9 cellular contexts compared by ENCODE assay signal in the genomic region with DNA sequence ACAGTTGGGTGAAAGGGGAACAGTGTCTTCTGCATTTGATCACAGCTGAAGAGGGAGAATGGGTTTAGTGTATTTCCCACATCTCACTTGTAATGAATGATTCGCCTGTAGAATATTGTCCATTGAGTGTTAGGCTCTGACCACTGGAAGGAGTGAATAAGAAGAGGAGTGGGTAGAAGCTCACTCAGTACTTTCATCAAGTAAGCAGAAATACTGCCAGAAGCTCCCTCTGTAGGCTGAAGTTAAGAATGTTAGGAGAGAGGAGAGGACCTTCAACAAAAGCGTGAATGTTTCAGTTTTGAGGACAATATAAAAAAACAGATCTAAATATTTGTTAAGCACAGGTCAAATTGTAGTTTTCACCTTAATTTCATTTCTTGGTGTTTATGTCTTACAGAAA. TPM values are rescaled to one million over a fixed set of nuclear protein-coding genes. Genes with fewer than 3 reads are reported as not detected.
DNase-seq lines count a peak whose midpoint lies in the region; ATAC-seq and TF ChIP-seq lines count a peak whose summit lies in the region.
"Had no signal": no experiment of that assay in that cellular context is flagged by ENCODE, and none has a peak within 500 bp of the region (broad histone marks: within the 10 kb centered on the region; RNA-seq: fewer than 3 reads in every experiment).

No MANE protein-coding gene starts in this region.

- peak; percentile 23 for TF ChIP-seq CTCF in MM.1S (IDR thresholded peaks at IDR 0.05; ENCODE audit: low read length)
- TF ChIP-seq CTCF in chondrocyte (IDR thresholded peaks at IDR 0.05), result peak; percentile 74
- peak; percentile 37 for TF ChIP-seq CTCF in neural cell (IDR thresholded peaks at IDR 0.05; ENCODE audit: poor library complexity, severe bottlenecking)

- H2AFZ ChIP-seq in MM.1S (ENCODE audit: low read length) (no peak overlapping the region), neural cell (ENCODE audit: low read depth, low read length) (no peak overlapping the region)

- H4K20me1 ChIP-seq in MM.1S (ENCODE audit: insufficient read depth, low read length), result no peaks in the 10 kb centered on the region
- no peaks in the 10 kb centered on the region for H4K20me1 ChIP-seq in neural cell (ENCODE audit: insufficient read depth)

- no peak for TF ChIP-seq EP300 in neural cell (conservative IDR thresholded peaks at IDR 0.05; ENCODE audit: poor library complexity, severe bottlenecking)

- H3K27ac ChIP-seq in MM.1S (ENCODE audit: low read length) (no peak overlapping the region), neural cell (ENCODE audit: low read length) (no peak overlapping the region)

- H3K4me2 ChIP-seq in MM.1S (ENCODE audit: low read depth, low read length) (no peak overlapping the region), neural cell (ENCODE audit: low read length) (no peak overlapping the region)

- no peaks in the 10 kb centered on the region for H3K27me3 ChIP-seq in MM.1S (replicated peaks; ENCODE audit: insufficient read depth, low read length)
- H3K27me3 ChIP-seq in neural cell (ENCODE audit: insufficient read depth, low read depth, low read length), result no peaks in the 10 kb centered on the region
- H3K27me3 ChIP-seq in MG63, result no peaks in the 10 kb centered on the region

- no peaks in the 10 kb centered on the region for H3K27me3 Mint-ChIP-seq in chondrocyte (ENCODE audit: low read depth)
- H3K27me3 Mint-ChIP-seq in T-cell, result peaks cover 0 to 13% of the 10 kb centered on the region in 2 donors
- H3K27me3 Mint-ChIP-seq: dendritic cell treated with granulocyte-macrophage colony-stimulating factor and Interleukin-4, amounts not matched to agents 40 ng/mL and 50 ng/mL, for 4 days had no signal

- H3K36me3 Mint-ChIP-seq in chondrocyte (ENCODE audit: low read depth) (peaks cover 7% of the 10 kb centered on the region), T-cell (peaks cover 6% of the 10 kb centered on the region)

- H3K79me2 ChIP-seq in MM.1S (ENCODE audit: low read length) (no peaks in the 10 kb centered on the region), neural cell (replicated peaks; ENCODE audit: insufficient read depth, low read length) (peaks cover 7% of the 10 kb centered on the region)

- H3F3A ChIP-seq in MM.1S (ENCODE audit: insufficient read depth, low read length) (no peaks in the 10 kb centered on the region), neural cell (ENCODE audit: insufficient read depth, low read length, poor library complexity, severe bottlenecking) (no peaks in the 10 kb centered on the region)

- no peak overlapping the region for H3K4me3 Mint-ChIP-seq in chondrocyte (ENCODE audit: unreplicated experiment)
- H3K4me3 Mint-ChIP-seq in T-cell, result no peak overlapping the region
- H3K4me3 Mint-ChIP-seq: dendritic cell treated with granulocyte-macrophage colony-stimulating factor and Interleukin-4, amounts not matched to agents 40 ng/mL and 50 ng/mL, for 4 days had no signal

- no peak overlapping the region for H3K27ac Mint-ChIP-seq in chondrocyte (ENCODE audit: unreplicated experiment)
- no peak overlapping the region for H3K27ac Mint-ChIP-seq in T-cell
- H3K27ac Mint-ChIP-seq: dendritic cell treated with granulocyte-macrophage colony-stimulating factor and Interleukin-4, amounts not matched to agents 40 ng/mL and 50 ng/mL, for 4 days had no signal

- no peaks in the 10 kb centered on the region for H3K9me3 Mint-ChIP-seq in chondrocyte (ENCODE audit: low read depth)
- H3K9me3 Mint-ChIP-seq in T-cell, result no peaks in the 10 kb centered on the region
- H3K9me3 Mint-ChIP-seq: dendritic cell treated with granulocyte-macrophage colony-stimulating factor and Interleukin-4, amounts not matched to agents 40 ng/mL and 50 ng/mL, for 4 days had no signal

- POLR2A ChIA-PET in T-cell (lab: Charles Lee), result no interaction called here

- H3K9me2 ChIP-seq in MM.1S (replicated peaks; ENCODE audit: insufficient read depth, low read length) (no peaks in the 10 kb centered on the region), neural cell (ENCODE audit: insufficient read depth, low read length) (no peaks in the 10 kb centered on the region)

- CTCF ChIA-PET in T-cell (lab: Charles Lee), result no interaction called here

- H3K4me3 ChIP-seq in MM.1S (ENCODE audit: low read length), result no peak overlapping the region
- no peak overlapping the region for H3K4me3 ChIP-seq in neural cell (ENCODE audit: low read length)
- no peak overlapping the region for H3K4me3 ChIP-seq in MG63

- no peaks in the 10 kb centered on the region for H3K36me3 ChIP-seq in MM.1S (replicated peaks; ENCODE audit: insufficient read depth, low read length)
- no peaks in the 10 kb centered on the region for H3K36me3 ChIP-seq in neural cell (ENCODE audit: insufficient read depth, low read length)
- H3K36me3 ChIP-seq in MG63, result peaks cover 7% of the 10 kb centered on the region; the same call in 1 of the 2 replicates

- no peak for TF ChIP-seq RAD21 in neural cell (conservative IDR thresholded peaks at IDR 0.05)

- ATAC-seq in T-cell (replicated peaks in 1 of 4), result no peak
- no peak for ATAC-seq in GM18517 (IDR thresholded peaks at IDR 0.05; ENCODE audit: unreplicated experiment)

- H3K4me1 ChIP-seq in MM.1S (ENCODE audit: low read length), result no peaks in the 10 kb centered on the region

- DNase-seq in ELR (ENCODE audit: low read depth) (peak; percentile 67), MM.1S (no peak), chondrocyte (ENCODE audit: low spot score) (no peak), MG63 (no peak), SK-N-DZ (ENCODE audit: low spot score) (no peak), T-cell (no peak)

- H3K4me1 Mint-ChIP-seq in chondrocyte (ENCODE audit: low read depth) (no peaks in the 10 kb centered on the region), T-cell (no peaks in the 10 kb centered on the region)

- H3K9ac ChIP-seq in MM.1S (ENCODE audit: low read length), result no peak overlapping the region
- no peak overlapping the region for H3K9ac ChIP-seq in neural cell (ENCODE audit: low read length)

- no peaks in the 10 kb centered on the region for H3K9me3 ChIP-seq in MM.1S (replicated peaks; ENCODE audit: insufficient read depth, low read length)
- no peaks in the 10 kb centered on the region for H3K9me3 ChIP-seq in neural cell (ENCODE audit: low read length)
- H3K9me3 ChIP-seq in MG63, result no peaks in the 10 kb centered on the region

TF ChIP-seq in neural cell, 6 proteins besides CTCF, POLR2A, EP300 and RAD21:
- peak; percentile 15 for TF ChIP-seq SMC3 (conservative IDR thresholded peaks at IDR 0.05; ENCODE audit: poor library complexity)
- TF ChIP-seq, protein P1, sequence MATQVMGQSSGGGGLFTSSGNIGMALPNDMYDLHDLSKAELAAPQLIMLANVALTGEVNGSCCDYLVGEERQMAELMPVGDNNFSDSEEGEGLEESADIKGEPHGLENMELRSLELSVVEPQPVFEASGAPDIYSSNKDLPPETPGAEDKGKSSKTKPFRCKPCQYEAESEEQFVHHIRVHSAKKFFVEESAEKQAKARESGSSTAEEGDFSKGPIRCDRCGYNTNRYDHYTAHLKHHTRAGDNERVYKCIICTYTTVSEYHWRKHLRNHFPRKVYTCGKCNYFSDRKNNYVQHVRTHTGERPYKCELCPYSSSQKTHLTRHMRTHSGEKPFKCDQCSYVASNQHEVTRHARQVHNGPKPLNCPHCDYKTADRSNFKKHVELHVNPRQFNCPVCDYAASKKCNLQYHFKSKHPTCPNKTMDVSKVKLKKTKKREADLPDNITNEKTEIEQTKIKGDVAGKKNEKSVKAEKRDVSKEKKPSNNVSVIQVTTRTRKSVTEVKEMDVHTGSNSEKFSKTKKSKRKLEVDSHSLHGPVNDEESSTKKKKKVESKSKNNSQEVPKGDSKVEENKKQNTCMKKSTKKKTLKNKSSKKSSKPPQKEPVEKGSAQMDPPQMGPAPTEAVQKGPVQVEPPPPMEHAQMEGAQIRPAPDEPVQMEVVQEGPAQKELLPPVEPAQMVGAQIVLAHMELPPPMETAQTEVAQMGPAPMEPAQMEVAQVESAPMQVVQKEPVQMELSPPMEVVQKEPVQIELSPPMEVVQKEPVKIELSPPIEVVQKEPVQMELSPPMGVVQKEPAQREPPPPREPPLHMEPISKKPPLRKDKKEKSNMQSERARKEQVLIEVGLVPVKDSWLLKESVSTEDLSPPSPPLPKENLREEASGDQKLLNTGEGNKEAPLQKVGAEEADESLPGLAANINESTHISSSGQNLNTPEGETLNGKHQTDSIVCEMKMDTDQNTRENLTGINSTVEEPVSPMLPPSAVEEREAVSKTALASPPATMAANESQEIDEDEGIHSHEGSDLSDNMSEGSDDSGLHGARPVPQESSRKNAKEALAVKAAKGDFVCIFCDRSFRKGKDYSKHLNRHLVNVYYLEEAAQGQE (IDR thresholded peaks at IDR 0.05; ENCODE audit: borderline replicate concordance), result no peak

RNA-seq across cellular contexts. Expression of a gene that starts 27.5 kb away (rescaled TPM):
- total RNA-seq in chondrocyte, result 5.6 to 8.0 TPM (median 5.7 TPM) in 3 replicates
- 38.5 and 42.8 TPM in 2 replicates for polyA plus RNA-seq in neural cell
- polyA minus RNA-seq in neural cell, result 85.5 and 106 TPM in 2 replicates
- 2.1 and 7.4 TPM in 2 replicates for total RNA-seq in MG63 (2014; rRNA removed; shearing (Covaris generic); ENCODE audit: low replicate concordance)
- polyA plus RNA-seq in SK-N-DZ (2014; cell fraction: cytosol; rRNA removed), result 4.6 and 4.7 TPM in 2 replicates
- 18.1 and 22.8 TPM in 2 replicates for polyA plus RNA-seq in SK-N-DZ (2014; cell fraction: nucleus; rRNA removed)
- total RNA-seq in T-cell, result 1 to 10 TPM in 4 of 5 donors, under 1 TPM in 1; 0.50 to 2.3 (median 1.4) TPM

Comparison
In these comparisons a context has a peak if more than half of its experiments do, and no peak if none do; other contexts are left out.
1. CTCF ChIP-seq: peak in every context shown above with its lines; median percentile 74 in chondrocyte; 37 in neural cell; 23 in MM.1S.